Comparison of ENCODE assay signal across 21 cellular contexts in the genomic region with DNA sequence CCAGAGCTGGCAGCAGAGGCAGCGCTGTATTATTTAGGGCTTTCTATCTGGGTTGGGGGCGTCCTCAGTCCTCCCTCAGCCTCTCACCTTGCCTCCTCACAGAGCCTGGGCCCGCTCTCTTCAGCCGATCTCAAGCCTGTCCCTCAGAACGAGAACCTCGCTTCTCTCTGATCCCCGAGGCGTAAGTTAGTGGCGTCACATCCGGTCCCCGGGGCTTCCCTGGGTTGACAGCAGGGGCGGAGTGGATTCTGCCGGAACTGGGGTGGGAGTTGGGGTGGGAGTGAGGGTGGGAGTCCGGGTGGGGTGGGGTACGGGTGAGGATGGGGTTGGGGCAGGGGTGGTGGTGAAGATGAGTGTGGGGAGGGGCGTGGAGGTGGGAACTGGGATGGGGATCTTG. TPM values are rescaled to one million over a fixed set of nuclear protein-coding genes. Genes with fewer than 3 reads are reported as not detected.
DNase-seq lines count a peak whose midpoint lies in the region; ATAC-seq, FAIRE-seq and TF ChIP-seq lines count a peak whose summit lies in the region.
"Had no signal": no experiment of that assay in that cellular context is flagged by ENCODE, and none has a peak within 500 bp of the region (broad histone marks: within the 10 kb centered on the region; RNA-seq: fewer than 3 reads in every experiment).

MAGEA10 (minus strand) TSS at position 190 of the 397 bp plus-strand sequence. CDS start 2,957 bp downstream, outside the sequence.

- no peak for TF ChIP-seq CTCF in kidney (IDR thresholded peaks at IDR 0.05; ENCODE audit: borderline replicate concordance, extremely low read depth, insufficient read depth)

- intact Hi-C loops in kidney (cut with DNase I), result no loop called here

- H3K36me3 ChIP-seq in kidney (ENCODE audit: control insufficient read depth in 1 of 2, insufficient read depth in 2 of 2, low read length in 2 of 2), result no peaks in the 10 kb centered on the region
- H3K36me3 ChIP-seq: BLaER1 treated with 17β-estradiol and CSF1 and Interleukin-3, amounts not matched to agents 10 nM and 100 nM had no signal

- ATAC-seq in GM18858 (IDR thresholded peaks at IDR 0.05; ENCODE audit: unreplicated experiment), result no peak
- ATAC-seq: CD8-positive, alpha-beta T cell; GM12878; PC-3; T-cell had no signal

- DNase-seq in NCI-H1694 (lab: John Stamatoyannopoulos, UW) (peak; percentile 76), NCI-H2029 treated with DMSO at 0.1 percent for 48 hours (lab: John Stamatoyannopoulos, UW) (peak; percentile 1), NCI-H510A (lab: John Stamatoyannopoulos, UW) (peak; percentile 46), kidney (peak; percentile 59), HEK293T (ENCODE audit: extremely low spot score) (no peak)
- DNase-seq in activated CD4-positive, alpha-beta T cell treated with anti-CD3 and anti-CD28 coated beads for 48 hours, result no peak
- DNase-seq: CD8-positive, alpha-beta T cell; DMS53; EL; H9; IMR-90; NCI-H1105; NCI-H526 treated with DMSO at 0.1 percent for 48 hours; PC-3; T-cell; T-helper 9 cell had no signal

- no peaks in the 10 kb centered on the region for H3K4me1 ChIP-seq in kidney (ENCODE audit: control insufficient read depth in 1 of 2, insufficient read depth in 1 of 2, low read depth in 1 of 2, low read length in 2 of 2)

- POLR2A ChIA-PET in HEK293T (lab: Yijun Ruan, JAX), result no interaction called here

- H3K4me3 ChIP-seq in kidney (ENCODE audit: low read length in 2 of 2), result no peak within 1 kb of the TSS
- H3K4me3 ChIP-seq: BLaER1 treated with 17β-estradiol and CSF1 and Interleukin-3, amounts not matched to agents 10 nM and 100 nM; GM12878 had no signal

- H3K27ac ChIP-seq in kidney (ENCODE audit: low read depth in 2 of 2, low read length in 2 of 2), result no peak within 1 kb of the TSS
- H3K27ac ChIP-seq: BLaER1 treated with 17β-estradiol and CSF1 and Interleukin-3, amounts not matched to agents 10 nM and 100 nM had no signal

- H3K9me3 ChIP-seq in kidney (ENCODE audit: control insufficient read depth in 1 of 2, low read length in 2 of 2), result no peaks in the 10 kb centered on the region
- H3K9me3 ChIP-seq: BLaER1 treated with 17β-estradiol and CSF1 and Interleukin-3, amounts not matched to agents 10 nM and 100 nM had no signal

- FAIRE-seq in kidney (lab: Jason Lieb, UNC), result no peak
- FAIRE-seq: GM12878, GM19239, HTR-8/SVneo had no signal

- CTCF ChIA-PET in HEK293T (lab: Yijun Ruan, JAX), result no interaction called here

- H3K9ac ChIP-seq in kidney (ENCODE audit: low read length in 2 of 2), result no peak within 1 kb of the TSS
- H3K9ac ChIP-seq: BLaER1 treated with 17β-estradiol and CSF1 and Interleukin-3, amounts not matched to agents 10 nM and 100 nM had no signal

TF ChIP-seq in HEK293T, 16 proteins besides CTCF, POLR2A, EP300 and RAD21:
- TF ChIP-seq CTBP1 (IDR thresholded peaks at IDR 0.05; ENCODE audit: borderline replicate concordance), result no peak

RNA-seq across cellular contexts. Expression of gene MAGEA10, which starts in this region (rescaled TPM):
- not detected for total RNA-seq in kidney
- not detected for polyA plus RNA-seq in kidney (ENCODE audit: insufficient read depth, low read depth, low replicate concordance)
- total RNA-seq: CD8-positive, alpha-beta T cell; GM12878; H9; IMR-90; PC-3; T-cell had no signal
- polyA plus RNA-seq: GM12878, IMR-90 had no signal

Comparison
In these comparisons a context has a peak if more than half of its experiments do, and no peak if none do; other contexts are left out.
1. Peak in DNase-seq in kidney; RNA of the gene not detected or under 1 TPM.
2. DNase-seq: peak in NCI-H1694 (single experiment), NCI-H2029 treated with DMSO at 0.1 percent for 48 hours (single experiment) and NCI-H510A (single experiment); none in HEK293T (single experiment) and activated CD4-positive, alpha-beta T cell treated with anti-CD3 and anti-CD28 coated beads for 48 hours (single experiment).